15 cellular contexts compared by ENCODE assay signal in genomic region chr6:34161857-34162515, GRCh38. TPM values are rescaled to one million over a fixed set of nuclear protein-coding genes. Genes with fewer than 3 reads are reported as not detected.
DNase-seq lines count a peak whose midpoint lies in the region; ATAC-seq and TF ChIP-seq lines count a peak whose summit lies in the region.
"Had no signal": no experiment of that assay in that cellular context is flagged by ENCODE, and none has a peak within 500 bp of the region (broad histone marks: within the 10 kb centered on the region; RNA-seq: fewer than 3 reads in every experiment).

No MANE protein-coding gene starts in this region.

- peak; percentile 50 for DNase-seq in activated effector memory CD4-positive, alpha-beta T cell treated with anti-CD3 and anti-CD28 coated beads, Interleukin-2, amount 50 U/mL, for 16 hours
- no peak for DNase-seq in activated effector memory CD4-positive, alpha-beta T cell treated with Interleukin-2 at 50 U/mL for 16 hours
- DNase-seq in PC-9 (no peak), islet precursor cell (peak; percentile 41), suprapubic skin (ENCODE audit: low spot score in 2 of 2) (peak; percentile 40 to 47), activated gamma-delta T cell treated with Interleukin-2 at 50 U/mL for 16 hours (no peak)
- DNase-seq in activated T-helper 2 cell treated with anti-CD3 and anti-CD28 coated beads, Interferon-gamma antibody, Interleukin-2, Interleukin-4, amounts not matched to agents 10 μg/mL and 5 μg/mL and 100 μg/mL, durations not matched to agents 14 hours and 24 hours and 36 hours (ENCODE audit: low spot score) = no peak
- DNase-seq: KBM-7, NCI-H1092, NCI-H187 had no signal

- TF ChIP-seq CTCF in PC-9 (conservative IDR thresholded peaks at IDR 0.05) (no peak), suprapubic skin (IDR thresholded peaks at IDR 0.05) (no peak)

- no peaks in the 10 kb centered on the region for H4K20me1 ChIP-seq in PC-9 (ENCODE audit: insufficient read depth)

- no peaks in the 10 kb centered on the region for H3K9me3 Mint-ChIP-seq in activated T-helper 2 cell treated with anti-CD3 and anti-CD28 coated beads, Interferon-gamma antibody, Interleukin-2, Interleukin-4, amounts not matched to agents 10 μg/mL and 5 μg/mL and 100 μg/mL, durations not matched to agents 14 hours and 24 hours and 36 hours

- H3K27me3 ChIP-seq in PC-9 (ENCODE audit: insufficient read depth, low read depth) (no peaks in the 10 kb centered on the region; the same call in 1 of the 2 replicates), suprapubic skin (peaks cover 3% of the 10 kb centered on the region)

- WGBS in suprapubic skin = 78% methylated on average over 8 of the region's 8 CpGs

- no peaks in the 10 kb centered on the region for H3K79me2 ChIP-seq in PC-9 (ENCODE audit: low read depth)

- POLR2A ChIA-PET in PC-9 (lab: Charles Lee; ENCODE audit: unreplicated experiment) = no interaction called here

- H3K36me3 ChIP-seq in PC-9 (ENCODE audit: low read depth) = no peaks in the 10 kb centered on the region
- H3K36me3 ChIP-seq in suprapubic skin = no peaks in the 10 kb centered on the region

- no peak overlapping the region for H3K27ac Mint-ChIP-seq in activated T-helper 2 cell treated with anti-CD3 and anti-CD28 coated beads, Interferon-gamma antibody, Interleukin-2, Interleukin-4, amounts not matched to agents 10 μg/mL and 5 μg/mL and 100 μg/mL, durations not matched to agents 14 hours and 24 hours and 36 hours

- H3K4me3 Mint-ChIP-seq in activated T-helper 2 cell treated with anti-CD3 and anti-CD28 coated beads, Interferon-gamma antibody, Interleukin-2, Interleukin-4, amounts not matched to agents 10 μg/mL and 5 μg/mL and 100 μg/mL, durations not matched to agents 14 hours and 24 hours and 36 hours (ENCODE audit: low read depth) = no peak overlapping the region

- 0 out of 2 replicates have a peak overlapping the region, but pooled peaks have one; percentile 8 for H3K4me2 ChIP-seq in PC-9

- intact Hi-C loops in PC-9 (cut with micrococcal nuclease; ENCODE audit: unreplicated experiment) = loop anchor here (2.0 to 5.0 kb wide), 2 partner anchors 253 to 445 kb away; no protein-coding TSS in a partner anchor
- intact Hi-C loops in activated T-helper 2 cell treated with anti-CD3 and anti-CD28 coated beads, Interferon-gamma antibody, Interleukin-2, Interleukin-4, amounts not matched to agents 10 μg/mL and 5 μg/mL and 100 μg/mL, durations not matched to agents 14 hours and 24 hours and 36 hours (cut with micrococcal nuclease) = no loop called here

- H3K27ac ChIP-seq in PC-9 (no peak overlapping the region), suprapubic skin (no peak overlapping the region)
- H3K27ac ChIP-seq: C4-2B had no signal

- H3K9me2 ChIP-seq in PC-9 (ENCODE audit: insufficient read depth) = no peaks in the 10 kb centered on the region

- no peak for TF ChIP-seq EP300 in suprapubic skin (IDR thresholded peaks at IDR 0.05)

- no peaks in the 10 kb centered on the region for H3K4me1 Mint-ChIP-seq in activated T-helper 2 cell treated with anti-CD3 and anti-CD28 coated beads, Interferon-gamma antibody, Interleukin-2, Interleukin-4, amounts not matched to agents 10 μg/mL and 5 μg/mL and 100 μg/mL, durations not matched to agents 14 hours and 24 hours and 36 hours (ENCODE audit: low read depth)

- TF ChIP-seq POLR2A in suprapubic skin (IDR thresholded peaks at IDR 0.05) = no peak

- H3K4me1 ChIP-seq in PC-9 (replicated peaks; ENCODE audit: insufficient read depth) (no peaks in the 10 kb centered on the region; the same call in 1 of the 2 replicates), suprapubic skin (no peaks in the 10 kb centered on the region)

- H3K4me3 ChIP-seq in PC-9 = no peak overlapping the region
- no peak overlapping the region for H3K4me3 ChIP-seq in suprapubic skin

- CTCF ChIA-PET in PC-9 (lab: Charles Lee) = no interaction called here

- H3K27me3 Mint-ChIP-seq in activated T-helper 2 cell treated with anti-CD3 and anti-CD28 coated beads, Interferon-gamma antibody, Interleukin-2, Interleukin-4, amounts not matched to agents 10 μg/mL and 5 μg/mL and 100 μg/mL, durations not matched to agents 14 hours and 24 hours and 36 hours (ENCODE audit: low read depth) = peaks cover 32% of the 10 kb centered on the region

- no peak overlapping the region for H2AFZ ChIP-seq in PC-9

- no peaks in the 10 kb centered on the region for H3K36me3 Mint-ChIP-seq in activated T-helper 2 cell treated with anti-CD3 and anti-CD28 coated beads, Interferon-gamma antibody, Interleukin-2, Interleukin-4, amounts not matched to agents 10 μg/mL and 5 μg/mL and 100 μg/mL, durations not matched to agents 14 hours and 24 hours and 36 hours (ENCODE audit: low read depth)

- peaks cover 13% of the 10 kb centered on the region; the same call in 1 of the 2 replicates for H3F3A ChIP-seq in PC-9 (ENCODE audit: insufficient read depth, low read depth)

- no TSS peak for BruUV-seq in PC-9 (replicated peaks; lab: Mats Ljungman, UMichigan)

- H3K9me3 ChIP-seq in PC-9 (ENCODE audit: insufficient read depth, low read depth) = no peaks in the 10 kb centered on the region
- peaks cover 13% of the 10 kb centered on the region for H3K9me3 ChIP-seq in suprapubic skin

- no peak for ATAC-seq in GM18858 (IDR thresholded peaks at IDR 0.05; ENCODE audit: unreplicated experiment)

RNA-seq across cellular contexts. Expression of gene GRM4, which starts 16.1 kb away (rescaled TPM):
- not detected in 2 replicates for total RNA-seq in PC-9 (2021)
- not detected for total RNA-seq in suprapubic skin
- total RNA-seq in activated T-helper 2 cell treated with anti-CD3 and anti-CD28 coated beads, Interferon-gamma antibody, Interleukin-2, Interleukin-4, amounts not matched to agents 10 μg/mL and 5 μg/mL and 100 μg/mL, durations not matched to agents 14 hours and 24 hours and 36 hours = not detected in 2 replicates
- total RNA-seq: H4, MCF 10A, NCI-H460 had no signal

Comparison
In these comparisons a context has a peak if more than half of its experiments do, and no peak if none do; other contexts are left out.
1. DNase-seq: peak in activated effector memory CD4-positive, alpha-beta T cell treated with anti-CD3 and anti-CD28 coated beads, Interleukin-2, amount 50 U/mL, for 16 hours (single experiment), islet precursor cell (single experiment) and suprapubic skin (2 of 2); none in activated effector memory CD4-positive, alpha-beta T cell treated with Interleukin-2 at 50 U/mL for 16 hours (single experiment), PC-9 (0 of 2), activated T-helper 2 cell treated with anti-CD3 and anti-CD28 coated beads, Interferon-gamma antibody, Interleukin-2, Interleukin-4, amounts not matched to agents 10 μg/mL and 5 μg/mL and 100 μg/mL, durations not matched to agents 14 hours and 24 hours and 36 hours (single experiment) and activated gamma-delta T cell treated with Interleukin-2 at 50 U/mL for 16 hours (single experiment).